In genomic region chr11:30936476-30936875, GRCh38 we compare ENCODE assay signal across 15 cellular contexts.
"Had no signal": no experiment of that assay in that cellular context is flagged by ENCODE, and none has a peak within 500 bp of the region (broad histone marks: within the 10 kb centered on the region; RNA-seq: fewer than 3 reads in every experiment).

No MANE protein-coding gene starts in this region.

- H3K9me3 ChIP-seq: colonic mucosa, neutrophil had no signal

- DNase-seq: activated CD4-positive, alpha-beta T cell treated with anti-CD3 and anti-CD28 coated beads, Interleukin-2, amount 50 U/mL, for 1 hour; activated CD8-positive, alpha-beta memory T cell treated with anti-CD3 and anti-CD28 coated beads, Interleukin-2, amount 50 U/mL, for 4 hours; activated naive CD4-positive, alpha-beta T cell treated with anti-CD3 and anti-CD28 coated beads for 36 hours; activated T-cell treated with anti-CD3 and anti-CD28 coated beads, Interleukin-2, amount 50 U/mL, for 4 hours; brain microvascular endothelial cell; colonic mucosa; effector CD4-positive, alpha-beta T cell; foreskin fibroblast; natural killer cell; spleen; stimulated activated naive B cell treated with anti-CD40 and anti-IgM and Interleukin-4, amounts not matched to agents 10 μg/mL and 1 μg/mL and 100 μg/mL, for 72 hours; upper lobe of left lung had no signal

- H3K4me3 ChIP-seq: colonic mucosa, spleen, thoracic aorta, upper lobe of left lung had no signal

- H3K27me3 ChIP-seq: brain microvascular endothelial cell, colonic mucosa, neutrophil, spleen, upper lobe of left lung had no signal

- H3K27ac ChIP-seq: brain microvascular endothelial cell, colonic mucosa, neutrophil, parathyroid adenoma, spleen, thoracic aorta, upper lobe of left lung had no signal

- H2AFZ ChIP-seq: parathyroid adenoma had no signal

- H3K9ac ChIP-seq: parathyroid adenoma had no signal

- H3K4me1 ChIP-seq: colonic mucosa, parathyroid adenoma, spleen, upper lobe of left lung had no signal

- H3K79me2 ChIP-seq: parathyroid adenoma had no signal

- H3K36me3 ChIP-seq: brain microvascular endothelial cell, colonic mucosa, neutrophil, spleen, thoracic aorta, upper lobe of left lung had no signal
